19 cellular contexts compared by ENCODE assay signal in the genomic region with DNA sequence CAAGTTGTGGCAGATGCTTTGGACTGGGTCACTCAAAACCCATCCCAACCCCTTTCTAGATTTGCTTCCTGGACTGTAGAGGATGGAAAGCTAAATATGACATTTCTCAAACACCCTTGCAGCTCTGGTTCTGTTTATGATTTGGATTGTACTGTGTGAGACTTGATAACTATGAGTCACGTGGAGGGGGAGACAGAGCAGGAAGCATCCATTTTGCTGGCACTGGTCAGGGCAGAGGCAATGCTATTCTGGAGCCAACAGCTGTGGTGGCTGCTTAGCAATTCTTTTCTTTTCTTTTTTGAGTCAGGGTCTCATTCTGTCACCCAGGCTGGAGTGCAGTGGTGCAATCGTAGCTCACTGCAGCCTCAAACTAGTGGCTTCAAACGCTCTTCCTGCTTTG. TPM values are rescaled to one million over a fixed set of nuclear protein-coding genes. Genes with fewer than 3 reads are reported as not detected.
A peak's percentile ranks its signal among the peaks of the same experiment; 100 is the strongest.
DNase-seq lines count a peak whose midpoint lies in the region; ATAC-seq and TF ChIP-seq lines count a peak whose summit lies in the region.
"Had no signal": no experiment of that assay in that cellular context is flagged by ENCODE, and none has a peak within 500 bp of the region (broad histone marks: within the 10 kb centered on the region; RNA-seq: fewer than 3 reads in every experiment).

No MANE protein-coding gene starts in this region.

- ATAC-seq in PC-3 (no peak), HG02981 (IDR thresholded peaks at IDR 0.05; ENCODE audit: unreplicated experiment) (no peak)
- peak; percentile 81 for ATAC-seq in stimulated activated naive CD8-positive, alpha-beta T cell treated with anti-CD3 and anti-CD28 coated beads, Interleukin-15, amount 100 ng/mL, for 72 hours

- H3K9ac ChIP-seq in PC-3 (ENCODE audit: low read length): no peak overlapping the region

- no peak overlapping the region for H3K4me3 ChIP-seq in PC-3 (ENCODE audit: low read length)
- H3K4me3 ChIP-seq in epithelial cell of proximal tubule (ENCODE audit: low read depth, low read length): peak overlapping the region; percentile 3

- POLR2A ChIA-PET in PC-3 (lab: Charles Lee; ENCODE audit: unreplicated experiment): no interaction called here

- intact Hi-C loops in PC-3 (cut with micrococcal nuclease): loop anchor here (5.0 to 10.0 kb wide), 4 partner anchors 53 to 355 kb away; a partner anchor contains a TSS

- H4K20me1 ChIP-seq in PC-3 (ENCODE audit: low read length): no peaks in the 10 kb centered on the region

- no peaks in the 10 kb centered on the region for H3K27me3 Mint-ChIP-seq in activated naive CD8-positive, alpha-beta T cell
- no peaks in the 10 kb centered on the region for H3K27me3 Mint-ChIP-seq in activated naive CD8-positive, alpha-beta T cell treated with anti-CD3 and anti-CD28 coated beads for 36 hours
- no peaks in the 10 kb centered on the region for H3K27me3 Mint-ChIP-seq in stimulated activated naive CD8-positive, alpha-beta T cell treated with anti-CD3 and anti-CD28 coated beads, Interleukin-15, amount 100 ng/mL, for 72 hours
- H3K27me3 Mint-ChIP-seq: stimulated activated naive CD8-positive, alpha-beta T cell treated with anti-CD3 and anti-CD28 coated beads, Interleukin-15, Interleukin-2, amounts not matched to agents 100 ng/mL and 50 ng/mL, for 24 hours had no signal

- H3K4me1 ChIP-seq in PC-3 (ENCODE audit: insufficient read depth, low read length): peaks cover 29% of the 10 kb centered on the region

- no peak overlapping the region for H3K4me3 Mint-ChIP-seq in activated naive CD8-positive, alpha-beta T cell
- no peak overlapping the region for H3K4me3 Mint-ChIP-seq in activated naive CD8-positive, alpha-beta T cell treated with anti-CD3 and anti-CD28 coated beads for 36 hours
- no peak overlapping the region for H3K4me3 Mint-ChIP-seq in stimulated activated naive CD8-positive, alpha-beta T cell treated with anti-CD3 and anti-CD28 coated beads, Interleukin-15, amount 100 ng/mL, for 72 hours
- H3K4me3 Mint-ChIP-seq: activated CD4-positive, alpha-beta memory T cell treated with anti-CD3 and anti-CD28 coated beads, Interleukin-2, amount 10 ng/mL, durations not matched to agents 7 days and 5 days; dendritic cell treated with granulocyte-macrophage colony-stimulating factor and Interleukin-4, amounts not matched to agents 40 ng/mL and 50 ng/mL, for 4 days; immature natural killer cell; stimulated activated naive CD8-positive, alpha-beta T cell treated with anti-CD3 and anti-CD28 coated beads, Interleukin-15, Interleukin-2, amounts not matched to agents 100 ng/mL and 50 ng/mL, for 24 hours had no signal

- H3K9me3 ChIP-seq in PC-3 (ENCODE audit: low read length): no peaks in the 10 kb centered on the region
- H3K9me3 ChIP-seq: BE2C had no signal

- BruUV-seq in PC-3 (replicated peaks; lab: Mats Ljungman, UMichigan): no TSS peak

- no peaks in the 10 kb centered on the region for H3K79me2 ChIP-seq in PC-3 (ENCODE audit: low read length)

- no peak overlapping the region for H3K27ac ChIP-seq in PC-3 (ENCODE audit: low read length)

- no peak for DNase-seq in activated naive CD8-positive, alpha-beta T cell treated with anti-CD3 and anti-CD28 coated beads for 36 hours
- DNase-seq in PC-3 (no peak), epithelial cell of proximal tubule (ENCODE audit: low read depth) (no peak), activated gamma-delta T cell treated with Interleukin-2 at 50 U/mL for 16 hours (no peak), GM13976 (ENCODE audit: low spot score) (no peak)
- no peak for DNase-seq in stimulated activated naive CD8-positive, alpha-beta T cell treated with anti-CD3 and anti-CD28 coated beads, Interleukin-15, amount 100 ng/mL, for 72 hours
- DNase-seq: activated CD4-positive, alpha-beta memory T cell treated with anti-CD3 and anti-CD28 coated beads, Interleukin-2, amount 10 ng/mL, durations not matched to agents 7 days and 5 days; BE2C; GDM1; H7; immature natural killer cell; NCI-H1048; stimulated activated CD4-positive, alpha-beta T cell treated with anti-CD3 and anti-CD28 coated beads, Interleukin-4, amount 100 ng/mL, for 24 hours; T-helper 9 cell had no signal

- peaks cover 17% of the 10 kb centered on the region for H3K4me1 Mint-ChIP-seq in activated naive CD8-positive, alpha-beta T cell (ENCODE audit: low read depth)
- peaks cover 36% of the 10 kb centered on the region for H3K4me1 Mint-ChIP-seq in activated naive CD8-positive, alpha-beta T cell treated with anti-CD3 and anti-CD28 coated beads for 36 hours
- peaks cover 45% of the 10 kb centered on the region for H3K4me1 Mint-ChIP-seq in stimulated activated naive CD8-positive, alpha-beta T cell treated with anti-CD3 and anti-CD28 coated beads, Interleukin-15, amount 100 ng/mL, for 72 hours

- TF ChIP-seq CTCF in PC-3 (conservative IDR thresholded peaks at IDR 0.05; ENCODE audit: low read depth, low read length): no peak
- no peak for TF ChIP-seq CTCF in epithelial cell of proximal tubule (conservative IDR thresholded peaks at IDR 0.05; ENCODE audit: low read depth, low read length)
- TF ChIP-seq CTCF in GM13976 (IDR thresholded peaks at IDR 0.05; ENCODE audit: borderline replicate concordance, control extremely low read depth, extremely low read depth, insufficient read depth, missing control alignments): no peak

- H3K27me3 ChIP-seq in PC-3 (ENCODE audit: low read length): no peaks in the 10 kb centered on the region
- H3K27me3 ChIP-seq: BE2C had no signal

- 0 out of 2 replicates have a peak overlapping the region, but pooled peaks have one; percentile 38 for H2AFZ ChIP-seq in PC-3 (ENCODE audit: low read length)

- no peaks in the 10 kb centered on the region for H3F3A ChIP-seq in PC-3 (ENCODE audit: low read length, unreplicated experiment)

- no peaks in the 10 kb centered on the region for H3K9me2 ChIP-seq in PC-3 (replicated peaks; ENCODE audit: low read length)

- CTCF ChIA-PET in PC-3 (lab: Charles Lee): interaction anchor here (1.0 kb wide), 1 partner anchor 65 kb away, joined by 4 read pairs; no protein-coding TSS in a partner anchor

- no peaks in the 10 kb centered on the region for H3K36me3 Mint-ChIP-seq in activated naive CD8-positive, alpha-beta T cell
- H3K36me3 Mint-ChIP-seq in activated naive CD8-positive, alpha-beta T cell treated with anti-CD3 and anti-CD28 coated beads for 36 hours: no peaks in the 10 kb centered on the region
- H3K36me3 Mint-ChIP-seq: immature natural killer cell had no signal

- H3K36me3 ChIP-seq in PC-3 (ENCODE audit: low read depth, low read length): no peaks in the 10 kb centered on the region
- H3K36me3 ChIP-seq: BE2C had no signal

- H3K4me2 ChIP-seq in PC-3 (ENCODE audit: low read length): no peak overlapping the region

- in situ Hi-C loops in GM13976 (cut with MboI; ENCODE audit: low sequenced_read_pairs, unreplicated experiment): loop anchor here (10.0 to 25.0 kb wide), 2 partner anchors 165 to 538 kb away; a partner anchor contains a TSS

- no peaks in the 10 kb centered on the region for H3K9me3 Mint-ChIP-seq in activated naive CD8-positive, alpha-beta T cell (ENCODE audit: low read depth)
- H3K9me3 Mint-ChIP-seq in activated naive CD8-positive, alpha-beta T cell treated with anti-CD3 and anti-CD28 coated beads for 36 hours: no peaks in the 10 kb centered on the region
- no peaks in the 10 kb centered on the region for H3K9me3 Mint-ChIP-seq in stimulated activated naive CD8-positive, alpha-beta T cell treated with anti-CD3 and anti-CD28 coated beads, Interleukin-15, amount 100 ng/mL, for 72 hours
- H3K9me3 Mint-ChIP-seq: activated CD4-positive, alpha-beta memory T cell treated with anti-CD3 and anti-CD28 coated beads, Interleukin-2, amount 10 ng/mL, durations not matched to agents 7 days and 5 days; dendritic cell treated with granulocyte-macrophage colony-stimulating factor and Interleukin-4, amounts not matched to agents 40 ng/mL and 50 ng/mL, for 4 days; immature natural killer cell; stimulated activated naive CD8-positive, alpha-beta T cell treated with anti-CD3 and anti-CD28 coated beads, Interleukin-15, Interleukin-2, amounts not matched to agents 100 ng/mL and 50 ng/mL, for 24 hours had no signal

- H3K27ac Mint-ChIP-seq in activated naive CD8-positive, alpha-beta T cell: peak overlapping the region; percentile 54
- no peak overlapping the region for H3K27ac Mint-ChIP-seq in activated naive CD8-positive, alpha-beta T cell treated with anti-CD3 and anti-CD28 coated beads for 36 hours
- no peak overlapping the region for H3K27ac Mint-ChIP-seq in stimulated activated naive CD8-positive, alpha-beta T cell treated with anti-CD3 and anti-CD28 coated beads, Interleukin-15, amount 100 ng/mL, for 72 hours
- H3K27ac Mint-ChIP-seq: activated CD4-positive, alpha-beta memory T cell treated with anti-CD3 and anti-CD28 coated beads, Interleukin-2, amount 10 ng/mL, durations not matched to agents 7 days and 5 days; dendritic cell treated with granulocyte-macrophage colony-stimulating factor and Interleukin-4, amounts not matched to agents 40 ng/mL and 50 ng/mL, for 4 days; immature natural killer cell; stimulated activated naive CD8-positive, alpha-beta T cell treated with anti-CD3 and anti-CD28 coated beads, Interleukin-15, Interleukin-2, amounts not matched to agents 100 ng/mL and 50 ng/mL, for 24 hours had no signal

RNA-seq across cellular contexts. Expression of a gene that starts 13.6 kb away (rescaled TPM):
- total RNA-seq in activated naive CD8-positive, alpha-beta T cell treated with anti-CD3 and anti-CD28 coated beads for 36 hours: 10 to 100 TPM; 54.4 to 55.4 TPM
- total RNA-seq in PC-3 (2014; rRNA removed): 8.4 and 17.2 TPM in 2 replicates
- total RNA-seq in epithelial cell of proximal tubule: 4.1 and 7.4 TPM in 2 replicates

RNA-seq across cellular contexts. Expression of a gene that starts 25.1 kb away (rescaled TPM):
- total RNA-seq in activated naive CD8-positive, alpha-beta T cell treated with anti-CD3 and anti-CD28 coated beads for 36 hours: 100 to 1,000 TPM; 182 to 183 TPM
- total RNA-seq in PC-3 (2014; rRNA removed) (64.5 and 77.1 TPM in 2 replicates), epithelial cell of proximal tubule (54.0 and 97.6 TPM in 2 replicates)

RNA-seq across cellular contexts. Expression of a gene that starts 47.8 kb away (rescaled TPM):
- total RNA-seq in activated naive CD8-positive, alpha-beta T cell treated with anti-CD3 and anti-CD28 coated beads for 36 hours: 1 to 10 TPM in 1 of 2 experiments, under 1 TPM in 1; 0.70 to 1.2 TPM
- not detected in 2 replicates for total RNA-seq in PC-3 (2014; rRNA removed)
- total RNA-seq in epithelial cell of proximal tubule: not detected in 2 replicates
- total RNA-seq: frontal cortex, H7 had no signal

RNA-seq across cellular contexts. Expression of a gene that starts 59.8 kb away (rescaled TPM):
- total RNA-seq in activated naive CD8-positive, alpha-beta T cell treated with anti-CD3 and anti-CD28 coated beads for 36 hours: 10 to 100 TPM; 70.1 to 73.2 TPM
- total RNA-seq in PC-3 (2014; rRNA removed) (25.4 and 28.3 TPM in 2 replicates), epithelial cell of proximal tubule (27.2 and 42.9 TPM in 2 replicates)

RNA-seq across cellular contexts. Expression of a gene that starts 60.0 kb away (rescaled TPM):
- 10 to 100 TPM; 30.2 to 31.8 TPM for total RNA-seq in activated naive CD8-positive, alpha-beta T cell treated with anti-CD3 and anti-CD28 coated beads for 36 hours
- total RNA-seq in PC-3 (2014; rRNA removed): 27.2 and 29.5 TPM in 2 replicates
- total RNA-seq in epithelial cell of proximal tubule: 39.4 and 45.4 TPM in 2 replicates
